18 cellular contexts compared by ENCODE assay signal in genomic region chr10:21499580-21499909, GRCh38. TPM values are rescaled to one million over a fixed set of nuclear protein-coding genes. Genes with fewer than 3 reads are reported as not detected.
DNase-seq lines count a peak whose midpoint lies in the region; ATAC-seq, FAIRE-seq and TF ChIP-seq lines count a peak whose summit lies in the region.
"Had no signal": no experiment of that assay in that cellular context is flagged by ENCODE, and none has a peak within 500 bp of the region (broad histone marks: within the 10 kb centered on the region; RNA-seq: fewer than 3 reads in every experiment).

No MANE protein-coding gene starts in this region.

- H3K23ac ChIP-seq in H9 (ENCODE audit: insufficient read length, low read depth, low read length), result no peak overlapping the region

- no peaks in the 10 kb centered on the region for H4K20me1 ChIP-seq in H9 (ENCODE audit: control insufficient read depth, insufficient read depth, insufficient read length)

- H3T11ph ChIP-seq in H9 (ENCODE audit: low read length), result no peak overlapping the region

- TF ChIP-seq CTCF in H9 (conservative IDR thresholded peaks at IDR 0.05), result no peak
- no peak for TF ChIP-seq CTCF in brain microvascular endothelial cell (IDR thresholded peaks at IDR 0.05; ENCODE audit: low read depth, low read length, missing control alignments)
- TF ChIP-seq CTCF in kidney (IDR thresholded peaks at IDR 0.05; ENCODE audit: borderline replicate concordance, extremely low read depth, insufficient read depth), result no peak
- no peak for TF ChIP-seq CTCF in retinal pigment epithelial cell (conservative IDR thresholded peaks at IDR 0.05; ENCODE audit: low read depth, low read length)

- H3K23me2 ChIP-seq in H9 (ENCODE audit: insufficient read length, low read depth, low read length, poor library complexity, severe bottlenecking), result peaks cover 33% of the 10 kb centered on the region

- no peaks in the 10 kb centered on the region for H3K9me3 ChIP-seq in H9 (ENCODE audit: control insufficient read depth, low read depth, low read length)
- no peaks in the 10 kb centered on the region for H3K9me3 ChIP-seq in kidney (ENCODE audit: control insufficient read depth in 1 of 2, low read length in 2 of 2)

- H3K36me3 ChIP-seq in brain microvascular endothelial cell (replicated peaks) (no peaks in the 10 kb centered on the region), kidney (ENCODE audit: control insufficient read depth in 1 of 2, insufficient read depth in 2 of 2, low read length in 2 of 2) (no peaks in the 10 kb centered on the region)

- peaks cover 19% of the 10 kb centered on the region; the same call in 1 of the 2 replicates for H3K27me3 ChIP-seq in H9 (ENCODE audit: insufficient read depth, low read length)
- no peaks in the 10 kb centered on the region for H3K27me3 ChIP-seq in brain microvascular endothelial cell (replicated peaks)

- peaks cover 0 to 5% (median 2%) of the 10 kb centered on the region in 3 experiments; a peak in 3 of 7 replicates for H3K36me3 Mint-ChIP-seq in H9 (ENCODE audit: insufficient read depth in 1 of 3, low read depth in 3 of 3)

- no peak overlapping the region for H2AFZ ChIP-seq in H9 (ENCODE audit: low read length)

- no peak overlapping the region for H2AK5ac ChIP-seq in H9 (ENCODE audit: insufficient read length, low read length)

- FAIRE-seq in kidney (lab: Jason Lieb, UNC), result no peak

- H3K56ac ChIP-seq in H9 (ENCODE audit: insufficient read length, low read depth, low read length), result no peak overlapping the region

- intact Hi-C loops in kidney (cut with DNase I), result no loop called here

- H3K27me3 Mint-ChIP-seq in H9 (ENCODE audit: low read depth), result peaks cover 47% of the 10 kb centered on the region

- H3K4me3 ChIP-seq in brain microvascular endothelial cell (ENCODE audit: low read depth, low read length) (peak overlapping the region; percentile 44), kidney (ENCODE audit: low read length in 2 of 2) (peak overlapping the region; percentile 27 to 59), retinal pigment epithelial cell (ENCODE audit: low read length) (peak overlapping the region; percentile 45)

- H3K4me1 ChIP-seq in H9 (ENCODE audit: insufficient read depth, low read length) (peaks cover 18% of the 10 kb centered on the region; the same call in 1 of the 2 replicates), kidney (ENCODE audit: control insufficient read depth in 1 of 2, insufficient read depth in 1 of 2, low read depth in 1 of 2, low read length in 2 of 2) (peaks cover 4% of the 10 kb centered on the region in 2 donors)

- no peak overlapping the region for H4K5ac ChIP-seq in H9 (ENCODE audit: insufficient read length, low read depth, low read length)

- in situ Hi-C loops in brain microvascular endothelial cell (cut with HindIII; ENCODE audit: low pct_ligation_motif_present, low sequenced_read_pairs), result no loop called here

- no peak overlapping the region for H3K4ac ChIP-seq in H9 (ENCODE audit: low read depth, low read length)

- peak overlapping the region in 1 of 3 experiments; percentile 82; a peak in 2 of 7 replicates for H3K27ac Mint-ChIP-seq in H9
- H3K27ac Mint-ChIP-seq: stimulated activated naive CD8-positive, alpha-beta T cell treated with anti-CD3 and anti-CD28 coated beads, Interleukin-15, amount 100 ng/mL, for 72 hours had no signal

- peak overlapping the region; percentile 69 for H3K4me2 ChIP-seq in H9 (ENCODE audit: insufficient read depth, insufficient read length, low read length)

- no peak overlapping the region for H4K91ac ChIP-seq in H9 (ENCODE audit: insufficient read length, low read depth, low read length)

- H3K79me2 ChIP-seq in H9 (ENCODE audit: insufficient read depth, low read length), result no peaks in the 10 kb centered on the region

- H2BK5ac ChIP-seq in H9 (ENCODE audit: insufficient read length, low read length), result no peak overlapping the region

- no peaks in the 10 kb centered on the region; a peak in 1 of 5 replicates for H3K9me3 Mint-ChIP-seq in H9
- H3K9me3 Mint-ChIP-seq: activated B cell treated with CpG ODN at 0.5 μM for 24 hours; stimulated activated naive CD8-positive, alpha-beta T cell treated with anti-CD3 and anti-CD28 coated beads, Interleukin-15, amount 100 ng/mL, for 72 hours had no signal

- H3K27ac ChIP-seq in H9 (ENCODE audit: insufficient read length, low read depth, low read length) (no peak overlapping the region), brain microvascular endothelial cell (no peak overlapping the region), kidney (ENCODE audit: low read depth in 2 of 2, low read length in 2 of 2) (peak overlapping the region; percentile 59 to 78)

- no peak for DNase-seq in H9
- DNase-seq in brain microvascular endothelial cell, result no peak
- DNase-seq in kidney, result no peak
- DNase-seq in retinal pigment epithelial cell (ENCODE audit: low read depth), result no peak
- DNase-seq in activated CD4-positive, alpha-beta T cell treated with anti-CD3 and anti-CD28 coated beads, Interleukin-2, amount 50 U/mL, for 48 hours, result no peak
- no peak for DNase-seq in amniotic stem cell (lab: John Stamatoyannopoulos, UW)
- DNase-seq in DMS 273 (lab: John Stamatoyannopoulos, UW; ENCODE audit: unreplicated experiment), result no peak
- DNase-seq: activated CD8-positive, alpha-beta memory T cell treated with anti-CD3 and anti-CD28 coated beads, Interleukin-2, amount 50 U/mL, for 4 hours; C1 segment of cervical spinal cord; central memory CD4-positive, alpha-beta T cell; DMS53; foreskin fibroblast; IMR-90; RPMI8226; stimulated activated naive CD8-positive, alpha-beta T cell treated with anti-CD3 and anti-CD28 coated beads, Interleukin-15, amount 100 ng/mL, for 72 hours; T-helper 1 cell had no signal

- H4K8ac ChIP-seq in H9 (replicated peaks; ENCODE audit: insufficient read length, low read depth, low read length), result no peak overlapping the region

- 0 out of 2 replicates have a peak overlapping the region, but pooled peaks have one; percentile 23 for H3K14ac ChIP-seq in H9 (ENCODE audit: insufficient read depth, low read length)

- peak overlapping the region; percentile 59 to 79 for H3K4me3 Mint-ChIP-seq in H9

- no peak overlapping the region for H2BK15ac ChIP-seq in H9 (ENCODE audit: low read depth, low read length)

- H3K79me1 ChIP-seq in H9 (ENCODE audit: insufficient read depth, low read depth, low read length, poor library complexity, severe bottlenecking), result no peaks in the 10 kb centered on the region

- no peak overlapping the region for H2BK20ac ChIP-seq in H9 (ENCODE audit: low read depth, low read length, poor library complexity, severe bottlenecking)

- no peak overlapping the region for H3K18ac ChIP-seq in H9 (ENCODE audit: insufficient read length, low read depth, low read length)

- no peak overlapping the region for H3K9ac ChIP-seq in H9 (ENCODE audit: extremely low read depth, insufficient read length, low read length)
- peak overlapping the region in 1 of 2 donors; percentile 60 for H3K9ac ChIP-seq in kidney (ENCODE audit: low read length in 2 of 2)

- no peak overlapping the region for H2BK120ac ChIP-seq in H9 (ENCODE audit: low read depth, low read length, poor library complexity, severe bottlenecking)

- no peak for ATAC-seq in HG02884 (IDR thresholded peaks at IDR 0.05; ENCODE audit: unreplicated experiment)
- ATAC-seq: stimulated activated naive CD8-positive, alpha-beta T cell treated with anti-CD3 and anti-CD28 coated beads, Interleukin-15, amount 100 ng/mL, for 72 hours had no signal

- WGBS in H9 (ENCODE audit: extremely low coverage, insufficient read length, low lambda C conversion rate), result no CpG with 5 or more reads among the region's 15 CpGs

- no peak overlapping the region for H2BK12ac ChIP-seq in H9 (ENCODE audit: insufficient read length, low read depth, low read length)

- H3K4me1 Mint-ChIP-seq in H9, result peaks cover 60 to 66% of the 10 kb centered on the region in 2 experiments

RNA-seq across cellular contexts. Expression of gene SKIDA1, which starts 25.9 kb away (rescaled TPM):
- total RNA-seq in H9 (2021) (5.4 and 5.9 TPM in 2 replicates), kidney (2.9 TPM)
- polyA plus RNA-seq in kidney (ENCODE audit: insufficient read depth, low read depth, low replicate concordance), result 0.71 TPM

RNA-seq across cellular contexts. Expression of gene MLLT10, which starts 34.5 kb away (rescaled TPM):
- total RNA-seq in H9 (2021) (72.3 and 75.9 TPM in 2 replicates), kidney (54.2 TPM)
- 11.0 TPM for polyA plus RNA-seq in kidney (ENCODE audit: insufficient read depth, low read depth, low replicate concordance)

Comparison
In these comparisons a context has a peak if more than half of its experiments do, and no peak if none do; other contexts are left out.
1. H3K27ac ChIP-seq: peak in kidney (2 of 2); none in H9 (single experiment) and brain microvascular endothelial cell (single experiment).
2. Peak in every context shown above with its lines, with median percentiles within 50 percentile points of each other: H3K4me3 ChIP-seq.